Comparison of ENCODE assay signal across 19 cellular contexts in genomic region chr5:124737651-124738050, GRCh38. TPM values are rescaled to one million over a fixed set of nuclear protein-coding genes. Genes with fewer than 3 reads are reported as not detected.
A peak's percentile ranks its signal among the peaks of the same experiment; 100 is the strongest.
DNase-seq lines count a peak whose midpoint lies in the region; ATAC-seq and TF ChIP-seq lines count a peak whose summit lies in the region.
"Had no signal": no experiment of that assay in that cellular context is flagged by ENCODE, and none has a peak within 500 bp of the region (broad histone marks: within the 10 kb centered on the region; RNA-seq: fewer than 3 reads in every experiment).

No MANE protein-coding gene starts in this region.

- 0 out of 2 replicates have a peak overlapping the region, but pooled peaks have one; percentile 10 for H2BK20ac ChIP-seq in IMR-90 (ENCODE audit: low read depth, low read length)

- H3K4me1 ChIP-seq in BLaER1 (peaks cover 79% of the 10 kb centered on the region), IMR-90 (ENCODE audit: control insufficient read depth, insufficient read depth, low read length) (peaks cover 12% of the 10 kb centered on the region), muscle layer of colon (ENCODE audit: insufficient read depth, low read length) (peaks cover 79% of the 10 kb centered on the region)

- no peaks in the 10 kb centered on the region for H3K27me3 Mint-ChIP-seq in Calu3 (ENCODE audit: unreplicated experiment)

- CTCF ChIA-PET in IMR-90 (lab: Yijun Ruan, JAX) = interaction anchor here (1.0 kb wide), 1 partner anchor 30 kb away, joined by 3 read pairs; no protein-coding TSS in a partner anchor
- CTCF ChIA-PET in Calu3 (lab: Charles Lee) = no interaction called here

- H3K9me3 ChIP-seq in BLaER1 (no peaks in the 10 kb centered on the region), IMR-90 (ENCODE audit: control insufficient read depth, insufficient read depth, low read length) (no peaks in the 10 kb centered on the region), muscle layer of colon (ENCODE audit: low read length) (no peaks in the 10 kb centered on the region)
- H3K9me3 ChIP-seq: A549, body of pancreas had no signal

- TF ChIP-seq CTCF in IMR-90 (conservative IDR thresholded peaks at IDR 0.05; ENCODE audit: low read depth, low read length) (no peak), Calu3 (IDR thresholded peaks at IDR 0.05; ENCODE audit: unreplicated experiment) (no peak)

- 0 out of 2 replicates have a peak, but pooled peaks cover 3% of the 10 kb centered on the region for H3K9me1 ChIP-seq in IMR-90 (ENCODE audit: insufficient read depth, low read length)

- intact Hi-C loops in IMR-90 (cut with micrococcal nuclease) (loop anchor here (2.0 to 5.0 kb wide), 2 partner anchors 747 to 1795 kb away; no protein-coding TSS in a partner anchor), Calu3 (cut with micrococcal nuclease; ENCODE audit: unreplicated experiment) (no loop called here)

- no peak overlapping the region for H2AFZ ChIP-seq in IMR-90 (replicated peaks; ENCODE audit: low read length, poor library complexity)

- 0 out of 2 replicates have a peak overlapping the region, but pooled peaks have one; percentile 95 for H3K27ac ChIP-seq in BLaER1
- no peak overlapping the region for H3K27ac ChIP-seq in IMR-90 (ENCODE audit: insufficient read depth, low read length)
- H3K27ac ChIP-seq in muscle layer of colon (ENCODE audit: low read depth, low read length) = peak overlapping the region; percentile 16
- H3K27ac ChIP-seq: A549, coronary artery had no signal

- in situ Hi-C loops in IMR-90 (cut with MboI; ENCODE audit: low sequenced_read_pairs) = no loop called here

- H3K27ac Mint-ChIP-seq in Calu3 (ENCODE audit: unreplicated experiment) = no peak overlapping the region
- H3K27ac Mint-ChIP-seq: activated naive CD8-positive, alpha-beta T cell treated with anti-CD3 and anti-CD28 coated beads, Interleukin-2, amount 10 ng/mL, durations not matched to agents 7 days and 5 days; CD14-positive monocyte had no signal

- no peaks in the 10 kb centered on the region for H3K36me3 Mint-ChIP-seq in Calu3 (ENCODE audit: insufficient read depth, unreplicated experiment)
- H3K36me3 Mint-ChIP-seq: activated naive CD8-positive, alpha-beta T cell treated with anti-CD3 and anti-CD28 coated beads, Interleukin-2, amount 10 ng/mL, durations not matched to agents 7 days and 5 days; CD14-positive monocyte had no signal

- H3K4ac ChIP-seq in IMR-90 (ENCODE audit: low read depth, low read length) = no peak overlapping the region

- H3K9ac ChIP-seq in BLaER1 = peak overlapping the region; percentile 95
- no peak overlapping the region for H3K9ac ChIP-seq in IMR-90 (ENCODE audit: low read depth, low read length)
- no peak overlapping the region for H3K9ac ChIP-seq in muscle layer of colon (ENCODE audit: low read length)

- H3K4me2 ChIP-seq in BLaER1 (peak overlapping the region; percentile 90), IMR-90 (ENCODE audit: low read depth, low read length) (no peak overlapping the region)
- H3K4me2 ChIP-seq: A549 had no signal

- H2BK5ac ChIP-seq in IMR-90 (ENCODE audit: low read depth, low read length, poor library complexity, severe bottlenecking) = no peak overlapping the region

- no peak for TF ChIP-seq RAD21 in IMR-90 (IDR thresholded peaks at IDR 0.05; ENCODE audit: low read length)

- H3K79me1 ChIP-seq in IMR-90 (ENCODE audit: low read depth in 1 of 2, low read length in 2 of 2) = peaks cover 12 to 38% of the 10 kb centered on the region in 2 experiments

- H2BK120ac ChIP-seq in IMR-90 (ENCODE audit: low read depth, low read length) = no peak overlapping the region

- peaks cover 100% of the 10 kb centered on the region for H4K20me1 ChIP-seq in BLaER1
- peaks cover 6% of the 10 kb centered on the region; the same call in 1 of the 2 replicates for H4K20me1 ChIP-seq in IMR-90 (ENCODE audit: insufficient read depth, low read length)

- no peak overlapping the region for H2BK15ac ChIP-seq in IMR-90 (ENCODE audit: low read depth, low read length)

- H3K27me3 ChIP-seq in BLaER1 (no peaks in the 10 kb centered on the region), IMR-90 (ENCODE audit: control insufficient read depth, insufficient read depth, low read length) (no peaks in the 10 kb centered on the region; the same call in 1 of the 2 replicates), muscle layer of colon (ENCODE audit: control insufficient read depth in 1 of 2, insufficient read depth in 2 of 2, low read length in 2 of 2) (no peaks in the 10 kb centered on the region)
- H3K27me3 ChIP-seq: body of pancreas had no signal

- WGBS in IMR-90 (ENCODE audit: extremely low coverage in 2 of 2, insufficient read length in 1 of 2), 2 experiments = no CpG with 5 or more reads among the region's 1 CpG

- H3K18ac ChIP-seq in IMR-90 (ENCODE audit: low read depth, low read length) = no peak overlapping the region

- peak overlapping the region; percentile 91 for H3K4me3 ChIP-seq in BLaER1
- no peak overlapping the region for H3K4me3 ChIP-seq in IMR-90 (ENCODE audit: insufficient read depth, low read depth, low read length)
- H3K4me3 ChIP-seq in muscle layer of colon (ENCODE audit: low read depth in 1 of 2, low read length in 2 of 2) = no peak overlapping the region
- H3K4me3 ChIP-seq: A549, body of pancreas, coronary artery had no signal

- H4K91ac ChIP-seq in IMR-90 (ENCODE audit: insufficient read depth, low read depth, low read length) = no peak overlapping the region

- H3K9me3 Mint-ChIP-seq in Calu3 (ENCODE audit: low read depth, unreplicated experiment) = no peaks in the 10 kb centered on the region
- H3K9me3 Mint-ChIP-seq: activated naive CD8-positive, alpha-beta T cell treated with anti-CD3 and anti-CD28 coated beads, Interleukin-2, amount 10 ng/mL, durations not matched to agents 7 days and 5 days; CD14-positive monocyte had no signal

- POLR2A ChIA-PET in IMR-90 (lab: Charles Lee; ENCODE audit: unreplicated experiment) = no interaction called here

- no peak overlapping the region for H3K56ac ChIP-seq in IMR-90 (ENCODE audit: extremely low read depth, insufficient read depth, low read length)

- TF ChIP-seq POLR2A in IMR-90 (IDR thresholded peaks at IDR 0.05; ENCODE audit: low read depth, low read length) = no peak

- no peak overlapping the region for H2AK9ac ChIP-seq in IMR-90 (replicated peaks; ENCODE audit: low read depth, low read length, poor library complexity)

- BruUV-seq in IMR-90 (replicated peaks; lab: Mats Ljungman, UMichigan) (no TSS peak), Calu3 (replicated peaks; lab: Mats Ljungman, UMichigan) (no TSS peak)

- no peak overlapping the region for H3K23ac ChIP-seq in IMR-90 (ENCODE audit: low read depth, low read length)

- H3K36me3 ChIP-seq in BLaER1 (peaks cover 68% of the 10 kb centered on the region), IMR-90 (ENCODE audit: control insufficient read depth, insufficient read depth, low read length) (peaks cover 2% of the 10 kb centered on the region; the same call in 1 of the 2 replicates), muscle layer of colon (ENCODE audit: insufficient read depth, low read length) (no peaks in the 10 kb centered on the region)

- no peak overlapping the region for H4K5ac ChIP-seq in IMR-90 (ENCODE audit: low read depth, low read length)

- H3K4me3 Mint-ChIP-seq in Calu3 (ENCODE audit: low read depth, unreplicated experiment) = no peak overlapping the region
- H3K4me3 Mint-ChIP-seq: activated naive CD8-positive, alpha-beta T cell treated with anti-CD3 and anti-CD28 coated beads, Interleukin-2, amount 10 ng/mL, durations not matched to agents 7 days and 5 days; CD14-positive monocyte had no signal

- no peak overlapping the region for H3K14ac ChIP-seq in IMR-90 (replicated peaks; ENCODE audit: low read depth, low read length)

- no peak overlapping the region for H4K8ac ChIP-seq in IMR-90 (ENCODE audit: low read depth in 2 of 2, low read length in 2 of 2)

- no peak for ATAC-seq in IMR-90 (ENCODE audit: low read depth)
- ATAC-seq in HG02884 (IDR thresholded peaks at IDR 0.05; ENCODE audit: unreplicated experiment) = no peak
- ATAC-seq: A549, body of pancreas, HepG2, right cardiac atrium had no signal

- no peak overlapping the region for H2AK5ac ChIP-seq in IMR-90 (ENCODE audit: low read depth, low read length)

- peaks cover 18% of the 10 kb centered on the region for H3K4me1 Mint-ChIP-seq in Calu3 (ENCODE audit: low read depth, unreplicated experiment)
- H3K4me1 Mint-ChIP-seq: activated naive CD8-positive, alpha-beta T cell treated with anti-CD3 and anti-CD28 coated beads, Interleukin-2, amount 10 ng/mL, durations not matched to agents 7 days and 5 days had no signal

- no peak for DNase-seq in IMR-90
- DNase-seq in cerebellar cortex (ENCODE audit: low spot score) = peak; percentile 49
- DNase-seq in Calu3 = no peak
- no peak for DNase-seq in NCI-H524 treated with DMSO at 0.1 percent for 48 hours (lab: John Stamatoyannopoulos, UW)
- no peak for DNase-seq in HuH-7.5 (ENCODE audit: low spot score)
- DNase-seq: activated CD4-positive, alpha-beta T cell treated with anti-CD3 and anti-CD28 coated beads for 48 hours; activated naive CD8-positive, alpha-beta T cell treated with anti-CD3 and anti-CD28 coated beads, Interleukin-2, amount 10 ng/mL, durations not matched to agents 7 days and 5 days; body of pancreas; DMS 273 treated with DMSO at 0.1 percent for 48 hours; right cardiac atrium; SHP77 treated with DMSO at 0.1 percent for 48 hours; stimulated activated CD8-positive, alpha-beta memory T cell treated with anti-CD3 and anti-CD28 coated beads, Interleukin-4, amount 100 ng/mL, for 48 hours had no signal

- dilution Hi-C loops in IMR-90 (cut with HindIII; ENCODE audit: low sequenced_read_pairs, unreplicated experiment) = no loop called here

TF ChIP-seq in IMR-90, 13 proteins besides CTCF, POLR2A, EP300 and RAD21 (continues in another document):
- no peak for TF ChIP-seq FOS (IDR thresholded peaks at IDR 0.05; ENCODE audit: low read depth, low read length)
- no peak for TF ChIP-seq RCOR1 (IDR thresholded peaks at IDR 0.05; ENCODE audit: insufficient replicate concordance, low read length)
- TF ChIP-seq BHLHE40 (IDR thresholded peaks at IDR 0.05; ENCODE audit: low read depth, low read length) = no peak
- no peak for TF ChIP-seq USF2 (IDR thresholded peaks at IDR 0.05; ENCODE audit: low read depth, low read length)
- no peak for TF ChIP-seq SMC3 (IDR thresholded peaks at IDR 0.05; ENCODE audit: low read depth, low read length)
- no peak for TF ChIP-seq MAFK (IDR thresholded peaks at IDR 0.05; ENCODE audit: low read depth, low read length)
- TF ChIP-seq RFX5 (IDR thresholded peaks at IDR 0.05; ENCODE audit: low read depth, low read length) = no peak

RNA-seq across cellular contexts. Expression of gene ZNF608, which starts 8.8 kb away (rescaled TPM):
- total RNA-seq in IMR-90 (2012; rRNA removed) (15.1 and 16.4 TPM in 2 replicates), Calu3 (2022) (7.3 and 8.4 TPM in 2 replicates)
- polyA plus RNA-seq in IMR-90 (2012; rRNA removed) = 9.8 TPM in 2 replicates
- polyA plus RNA-seq in IMR-90 (2012; cell fraction: cytosol; rRNA removed) = 2.7 and 5.9 TPM in 2 replicates
- 10.3 and 27.2 TPM in 2 replicates for polyA plus RNA-seq in IMR-90 (2012; cell fraction: nucleus; rRNA removed; ENCODE audit: low replicate concordance)
- total RNA-seq: activated naive CD8-positive, alpha-beta T cell treated with anti-CD3 and anti-CD28 coated beads, Interleukin-2, amount 10 ng/mL, durations not matched to agents 7 days and 5 days had no signal
- polyA plus RNA-seq: CD14-positive monocyte had no signal
